17 cellular contexts compared by ENCODE assay signal in genomic region chr13:114033541-114034315, GRCh38. TPM values are rescaled to one million over a fixed set of nuclear protein-coding genes. Genes with fewer than 3 reads are reported as not detected.
A peak's percentile ranks its signal among the peaks of the same experiment; 100 is the strongest.
DNase-seq lines count a peak whose midpoint lies in the region; ATAC-seq, FAIRE-seq and TF ChIP-seq lines count a peak whose summit lies in the region.
"Had no signal": no experiment of that assay in that cellular context is flagged by ENCODE, and none has a peak within 500 bp of the region (broad histone marks: within the 10 kb centered on the region; RNA-seq: fewer than 3 reads in every experiment).

No MANE protein-coding gene starts in this region.

- in situ Hi-C loops in KBM-7 (cut with MboI; ENCODE audit: low pct_unique_long_range_greater_than_20kb, low sequenced_read_pairs): no loop called here

- peak overlapping the region; percentile 62 to 80 for H3K27ac ChIP-seq in breast epithelium
- H3K27ac ChIP-seq: SJCRH30 had no signal

- no peak overlapping the region for H3K4me3 Mint-ChIP-seq in MCF 10A (ENCODE audit: unreplicated experiment)
- H3K4me3 Mint-ChIP-seq in progenitor cell of endocrine pancreas (ENCODE audit: low read depth): no peak overlapping the region
- H3K4me3 Mint-ChIP-seq: activated B cell treated with CpG ODN at 0.5 μM for 24 hours had no signal

- DNase-seq in breast epithelium (ENCODE audit: low spot score in 2 of 2): no peak
- no peak for DNase-seq in MCF 10A (ENCODE audit: unreplicated experiment)
- DNase-seq in progenitor cell of endocrine pancreas (ENCODE audit: low spot score, unreplicated experiment): no peak
- no peak for DNase-seq in urothelium cell line (ENCODE audit: low spot score)
- DNase-seq in NAMALWA (ENCODE audit: low spot score): no peak
- no peak for DNase-seq in KBM-7
- DNase-seq: activated B cell treated with CpG ODN at 0.5 μM for 24 hours, C1 segment of cervical spinal cord, DMS 273 treated with DMSO at 0.1 percent for 48 hours, GDM1, Kasumi-1, mucosa of descending colon, NCI-H69, SJCRH30 had no signal

- H3K27ac Mint-ChIP-seq in MCF 10A (ENCODE audit: low read depth, unreplicated experiment) (no peak overlapping the region), progenitor cell of endocrine pancreas (peak overlapping the region; percentile 76)
- H3K27ac Mint-ChIP-seq: activated B cell treated with CpG ODN at 0.5 μM for 24 hours had no signal

- TF ChIP-seq POLR2A in breast epithelium (IDR thresholded peaks at IDR 0.05): no peak

- POLR2A ChIA-PET in MCF 10A (lab: Yijun Ruan, JAX): no interaction called here

- H3K9me3 ChIP-seq in breast epithelium: no peaks in the 10 kb centered on the region
- H3K9me3 ChIP-seq: mucosa of descending colon, right atrium auricular region, SJCRH30 had no signal

- CTCF ChIA-PET in MCF 10A (lab: Yijun Ruan, JAX): no interaction called here

- peak overlapping the region in 1 of 3 donors; percentile 34 for H3K4me3 ChIP-seq in breast epithelium
- H3K4me3 ChIP-seq: mucosa of descending colon, right atrium auricular region, SJCRH30 had no signal

- TF ChIP-seq CTCF in breast epithelium (IDR thresholded peaks at IDR 0.05): no peak
- no peak for TF ChIP-seq CTCF in MCF 10A (IDR thresholded peaks at IDR 0.05; ENCODE audit: unreplicated experiment)
- TF ChIP-seq CTCF in progenitor cell of endocrine pancreas (IDR thresholded peaks at IDR 0.05; ENCODE audit: unreplicated experiment): no peak

- H3K36me3 Mint-ChIP-seq in MCF 10A (ENCODE audit: insufficient read depth, unreplicated experiment): peaks cover 16% of the 10 kb centered on the region
- peaks cover 6% of the 10 kb centered on the region for H3K36me3 Mint-ChIP-seq in progenitor cell of endocrine pancreas (ENCODE audit: insufficient read depth)

- H3K4me1 Mint-ChIP-seq in MCF 10A (ENCODE audit: insufficient read depth, unreplicated experiment): peaks cover 5% of the 10 kb centered on the region
- peaks cover 13% of the 10 kb centered on the region for H3K4me1 Mint-ChIP-seq in progenitor cell of endocrine pancreas (ENCODE audit: low read depth)

- ATAC-seq in esophagus mucosa (peak; percentile 17), GM21825 (IDR thresholded peaks at IDR 0.05; ENCODE audit: unreplicated experiment) (no peak)
- ATAC-seq: mucosa of descending colon had no signal

- H3K27me3 ChIP-seq in breast epithelium: no peaks in the 10 kb centered on the region
- H3K27me3 ChIP-seq: right atrium auricular region, SJCRH30 had no signal

- FAIRE-seq in urothelium cell line (lab: Jason Lieb, UNC): peak; percentile 9

- H3K9me3 Mint-ChIP-seq in MCF 10A (ENCODE audit: unreplicated experiment) (no peaks in the 10 kb centered on the region), progenitor cell of endocrine pancreas (ENCODE audit: low read depth) (no peaks in the 10 kb centered on the region)
- H3K9me3 Mint-ChIP-seq: activated B cell treated with CpG ODN at 0.5 μM for 24 hours had no signal

- H3K4me1 ChIP-seq in breast epithelium: peaks cover 5 to 6% of the 10 kb centered on the region in 2 donors

- intact Hi-C loops in breast epithelium (cut with DNase I; ENCODE audit: low total_unique reads) (no loop called here), MCF 10A (cut with micrococcal nuclease) (no loop called here)

- H3K27me3 Mint-ChIP-seq in MCF 10A (ENCODE audit: insufficient read depth, unreplicated experiment) (no peaks in the 10 kb centered on the region), progenitor cell of endocrine pancreas (no peaks in the 10 kb centered on the region)
- H3K27me3 Mint-ChIP-seq: activated B cell treated with CpG ODN at 0.5 μM for 24 hours had no signal

- no peaks in the 10 kb centered on the region for H3K36me3 ChIP-seq in breast epithelium
- H3K36me3 ChIP-seq: right atrium auricular region, SJCRH30 had no signal

- BruUV-seq in MCF 10A (replicated peaks; lab: Mats Ljungman, UMichigan): no TSS peak

RNA-seq across cellular contexts. Expression of gene C13orf46, which starts 59.9 kb away (rescaled TPM):
- total RNA-seq in breast epithelium (under 1 TPM; 0.16 to 0.73 (median 0.66) TPM), MCF 10A (2022) (0.54 and 1.4 TPM in 2 replicates), esophagus mucosa (0.08 TPM), progenitor cell of endocrine pancreas (0.17 and 0.18 TPM in 2 replicates)
